Comparison of ENCODE assay signal across 8 cellular contexts in the genomic region with DNA sequence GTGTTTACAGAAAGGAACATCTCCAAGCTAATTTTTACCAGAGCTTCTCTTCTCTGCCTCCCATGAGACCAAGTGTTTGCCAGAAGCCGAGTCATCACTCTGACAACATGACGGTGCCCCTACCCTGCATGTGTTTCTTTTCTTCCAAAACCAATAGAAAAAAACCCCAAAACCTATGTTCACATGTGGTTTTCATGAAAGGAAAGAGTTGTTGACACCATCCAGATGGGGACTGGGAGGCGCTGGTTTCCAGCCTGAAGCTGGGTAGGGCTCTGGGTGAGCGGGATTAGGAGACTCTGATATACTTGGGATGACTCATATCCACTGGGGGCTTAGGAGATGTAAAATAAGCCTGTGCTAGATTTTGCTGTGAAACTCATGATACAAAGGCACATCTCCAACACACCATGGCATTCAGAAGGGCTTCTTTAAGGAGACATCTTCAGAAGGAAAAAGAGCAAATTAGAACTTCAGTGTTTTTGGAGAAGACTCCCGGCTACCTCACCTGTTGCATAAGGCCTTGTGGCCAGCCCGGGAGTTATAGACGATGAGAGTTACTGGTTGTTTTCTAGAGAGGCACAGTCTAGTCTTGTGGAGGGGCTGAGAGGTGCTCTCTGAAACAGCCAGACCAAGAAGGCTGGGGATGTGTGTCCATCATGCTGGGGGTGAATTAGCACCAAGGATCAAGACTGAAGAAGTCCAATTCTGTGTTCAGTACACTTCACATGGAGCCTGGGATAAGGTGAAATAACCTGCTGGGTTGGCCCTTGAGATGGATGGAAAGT.
A peak's percentile ranks its signal among the peaks of the same experiment; 100 is the strongest.
DNase-seq lines count a peak whose midpoint lies in the region; TF ChIP-seq lines count a peak whose summit lies in the region.

No MANE protein-coding gene starts in this region.

- H3K4me3 ChIP-seq in SJSA1 (no peak overlapping the region), osteoblast (ENCODE audit: insufficient read depth, low read length) (peak overlapping the region; percentile 13)

- DNase-seq in NCI-H82 (lab: John Stamatoyannopoulos, UW) (peak; percentile 32), NCI-H82 treated with DMSO at 0.1 percent for 48 hours (lab: John Stamatoyannopoulos, UW; ENCODE audit: unreplicated experiment) (no peak), HFFc6 (peak; percentile 27), SJSA1 (ENCODE audit: low read depth in 1 of 2, low spot score in 2 of 2) (peak; percentile 67), osteoblast (ENCODE audit: insufficient read length, low spot score, missing footprints) (peak; percentile 83), nucleus accumbens (lab: John Stamatoyannopoulos, UW) (no peak), HuH-7.5 (ENCODE audit: low spot score) (no peak)
- no peak for DNase-seq in effector CD8-positive, alpha-beta T cell (lab: John Stamatoyannopoulos, UW)

- H3K9me3 Mint-ChIP-seq in HFFc6, result no peaks in the 10 kb centered on the region

- peak overlapping the region; percentile 52 for H3K4me2 ChIP-seq in osteoblast (ENCODE audit: insufficient read depth, low read length)

- no peaks in the 10 kb centered on the region for H3K79me2 ChIP-seq in osteoblast (ENCODE audit: insufficient read depth, low read length)

- no peak overlapping the region for H2AFZ ChIP-seq in osteoblast (ENCODE audit: low read length)

- peaks cover 27% of the 10 kb centered on the region for H3K27me3 Mint-ChIP-seq in HFFc6 (ENCODE audit: insufficient read depth)

- H3K4me1 Mint-ChIP-seq in HFFc6 (ENCODE audit: low read depth), result peaks cover 43% of the 10 kb centered on the region

- no peaks in the 10 kb centered on the region for H3K9me3 ChIP-seq in SJSA1 (replicated peaks)
- no peaks in the 10 kb centered on the region for H3K9me3 ChIP-seq in osteoblast (ENCODE audit: low read depth, low read length)

- H3K27ac ChIP-seq in SJSA1, result peak overlapping the region; percentile 2; the same call in 1 of the 2 replicates
- H3K27ac ChIP-seq in osteoblast (ENCODE audit: low read depth, low read length), result peak overlapping the region; percentile 27

- H3K4me3 Mint-ChIP-seq in HFFc6, result peak overlapping the region; percentile 19; the same call in 1 of the 2 replicates

- peak overlapping the region; percentile 42 for H3K27ac Mint-ChIP-seq in HFFc6

- peaks cover 28% of the 10 kb centered on the region for H3K4me1 ChIP-seq in SJSA1 (replicated peaks)
- H3K4me1 ChIP-seq in osteoblast (ENCODE audit: insufficient read depth, low read length), result peaks cover 38% of the 10 kb centered on the region

- no peaks in the 10 kb centered on the region for H4K20me1 ChIP-seq in osteoblast (ENCODE audit: insufficient read depth, low read length)

- H3K36me3 ChIP-seq in SJSA1 (no peaks in the 10 kb centered on the region), osteoblast (ENCODE audit: insufficient read depth, low read length) (no peaks in the 10 kb centered on the region)

- no peaks in the 10 kb centered on the region; the same call in 1 of the 2 replicates for H3K27me3 ChIP-seq in SJSA1 (replicated peaks)
- no peaks in the 10 kb centered on the region for H3K27me3 ChIP-seq in osteoblast (ENCODE audit: insufficient read depth, low read length)

- peaks cover 11% of the 10 kb centered on the region for H3K36me3 Mint-ChIP-seq in HFFc6 (ENCODE audit: low read depth)

- no peak for TF ChIP-seq CTCF in HFFc6 (IDR thresholded peaks at IDR 0.05)
- no peak for TF ChIP-seq CTCF in osteoblast (IDR thresholded peaks at IDR 0.05; ENCODE audit: extremely low read depth, low read depth, low read length)

Comparison
In these comparisons a context has a peak if more than half of its experiments do, and no peak if none do; other contexts are left out.
1. DNase-seq: peak in NCI-H82 (single experiment), HFFc6 (single experiment), SJSA1 (2 of 2) and osteoblast (single experiment); none in NCI-H82 treated with DMSO at 0.1 percent for 48 hours (single experiment), nucleus accumbens (0 of 56), effector CD8-positive, alpha-beta T cell (single experiment) and HuH-7.5 (single experiment).